In the genomic region with DNA sequence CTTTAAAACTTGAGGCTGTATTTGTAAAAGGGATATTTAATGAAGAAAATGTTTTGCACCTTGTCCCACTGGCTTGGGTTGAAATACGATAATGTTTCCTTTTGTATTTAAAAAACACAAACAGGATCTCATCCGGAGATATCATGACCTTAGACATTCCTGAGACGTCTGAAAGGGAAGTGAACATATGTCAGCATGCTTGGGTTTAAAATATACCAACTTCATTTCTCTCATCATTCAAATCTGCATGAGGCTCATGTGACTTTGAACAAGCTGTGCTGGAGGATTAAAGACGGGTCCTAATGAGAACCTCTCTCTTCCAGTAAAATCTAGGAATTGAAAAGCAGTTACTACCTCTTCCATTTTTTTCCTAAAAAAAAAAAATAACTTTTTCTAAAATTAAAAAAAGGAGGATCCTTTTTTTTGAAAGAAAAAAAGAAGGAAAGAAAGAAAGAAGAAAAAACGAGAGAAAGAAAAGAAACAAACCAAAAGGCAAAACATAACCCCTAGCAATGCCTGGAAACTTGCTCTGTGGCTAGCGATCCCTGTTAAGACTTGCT, we compare ENCODE assay signal across 12 cellular contexts.
A peak's percentile ranks its signal among the peaks of the same experiment; 100 is the strongest.
DNase-seq lines count a peak whose midpoint lies in the region; ATAC-seq and TF ChIP-seq lines count a peak whose summit lies in the region.
"Had no signal": no experiment of that assay in that cellular context is flagged by ENCODE, and none has a peak within 500 bp of the region (broad histone marks: within the 10 kb centered on the region; RNA-seq: fewer than 3 reads in every experiment).

No MANE protein-coding gene starts in this region.

- H3K27ac ChIP-seq in heart right ventricle (peak overlapping the region; percentile 57 to 90 (median 86)), esophagus squamous epithelium (peak overlapping the region; percentile 54 to 84 (median 80)), aorta (ENCODE audit: low read depth in 1 of 2, low read length in 2 of 2) (peak overlapping the region; percentile 80 to 92)
- H3K27ac ChIP-seq: SJSA1 had no signal

- 6% methylated on average over 6 of the region's 6 CpGs for WGBS in heart right ventricle, 2 donors
- WGBS in esophagus squamous epithelium, 2 donors: 15 to 17% methylated on average over 6 of the region's 6 CpGs
- WGBS in aorta, 2 donors: 8 to 9% methylated on average over 6 of the region's 6 CpGs

- ATAC-seq in heart right ventricle: no peak
- no peak for ATAC-seq in left ventricle myocardium superior
- ATAC-seq in aorta (ENCODE audit: low FRiP score): no peak
- no peak for ATAC-seq in GM21528 (IDR thresholded peaks at IDR 0.05; ENCODE audit: low FRiP score, unreplicated experiment)
- no peak for ATAC-seq in HG02852 (IDR thresholded peaks at IDR 0.05; ENCODE audit: unreplicated experiment)
- ATAC-seq: activated CD4-positive, CD25-positive, alpha-beta regulatory T cell treated with anti-CD3 and anti-CD28 coated beads, Interleukin-2, amount 50 U/mL, for 24 hours; naive thymus-derived CD8-positive, alpha-beta T cell had no signal

- H3K27me3 Mint-ChIP-seq in osteocyte (ENCODE audit: unreplicated experiment): no peaks in the 10 kb centered on the region
- H3K27me3 Mint-ChIP-seq in Calu3 (ENCODE audit: unreplicated experiment): no peaks in the 10 kb centered on the region
- H3K27me3 Mint-ChIP-seq: naive thymus-derived CD8-positive, alpha-beta T cell had no signal

- no peaks in the 10 kb centered on the region for H3K27me3 ChIP-seq in heart right ventricle
- no peaks in the 10 kb centered on the region for H3K27me3 ChIP-seq in esophagus squamous epithelium
- no peaks in the 10 kb centered on the region for H3K27me3 ChIP-seq in aorta (ENCODE audit: control insufficient read depth in 1 of 2, insufficient read depth in 2 of 2, low read length in 1 of 2)
- H3K27me3 ChIP-seq: SJSA1 had no signal

- H3K4me1 ChIP-seq in heart right ventricle (peaks cover 13 to 78% (median 61%) of the 10 kb centered on the region in 9 donors), esophagus squamous epithelium (peaks cover 20 to 74% (median 37%) of the 10 kb centered on the region in 3 donors), aorta (ENCODE audit: control insufficient read depth in 1 of 2, insufficient read depth in 2 of 2, low read length in 2 of 2) (peaks cover 2 to 3% of the 10 kb centered on the region in 2 donors)

- no peaks in the 10 kb centered on the region for H3K9me3 ChIP-seq in heart right ventricle
- no peaks in the 10 kb centered on the region for H3K9me3 ChIP-seq in esophagus squamous epithelium
- no peaks in the 10 kb centered on the region for H3K9me3 ChIP-seq in aorta (ENCODE audit: control insufficient read depth, low read length)
- H3K9me3 ChIP-seq: SJSA1 had no signal

- H3K36me3 Mint-ChIP-seq in osteocyte (ENCODE audit: unreplicated experiment) (no peaks in the 10 kb centered on the region), Calu3 (ENCODE audit: insufficient read depth, unreplicated experiment) (no peaks in the 10 kb centered on the region)

- intact Hi-C loops in heart right ventricle (cut with DNase I): loop anchor here in 6 of 10 donors (5.0 to 10.0 kb wide), 8 partner anchors 62 to 108 kb away; a partner anchor contains a TSS
- intact Hi-C loops in left ventricle myocardium superior (cut with micrococcal nuclease): loop anchor here (5.0 kb wide), 1 partner anchor 79 kb away; no protein-coding TSS in a partner anchor
- intact Hi-C loops in esophagus squamous epithelium (cut with DNase I): no loop called here
- intact Hi-C loops in aorta (cut with DNase I): no loop called here
- intact Hi-C loops in Calu3 (cut with micrococcal nuclease; ENCODE audit: unreplicated experiment): no loop called here

- peak overlapping the region; percentile 94 for H3K27ac Mint-ChIP-seq in osteocyte (ENCODE audit: unreplicated experiment)
- H3K27ac Mint-ChIP-seq in Calu3 (ENCODE audit: unreplicated experiment): no peak overlapping the region

- no peak for TF ChIP-seq CTCF in heart right ventricle (IDR thresholded peaks at IDR 0.05)
- TF ChIP-seq CTCF in esophagus squamous epithelium (IDR thresholded peaks at IDR 0.05): no peak
- TF ChIP-seq CTCF in osteocyte (IDR thresholded peaks at IDR 0.05): no peak
- no peak for TF ChIP-seq CTCF in Calu3 (IDR thresholded peaks at IDR 0.05; ENCODE audit: unreplicated experiment)

- no peaks in the 10 kb centered on the region for H3K36me3 ChIP-seq in heart right ventricle
- H3K36me3 ChIP-seq in esophagus squamous epithelium: no peaks in the 10 kb centered on the region
- H3K36me3 ChIP-seq in aorta (ENCODE audit: control insufficient read depth in 1 of 2, insufficient read depth in 2 of 2, low read length in 1 of 2): no peaks in the 10 kb centered on the region
- H3K36me3 ChIP-seq: SJSA1 had no signal

- BruUV-seq in Calu3 (replicated peaks; lab: Mats Ljungman, UMichigan): no TSS peak

- H3K4me1 Mint-ChIP-seq in osteocyte (ENCODE audit: unreplicated experiment) (peaks cover 66% of the 10 kb centered on the region), Calu3 (ENCODE audit: low read depth, unreplicated experiment) (no peaks in the 10 kb centered on the region)

- H3K9me3 Mint-ChIP-seq in osteocyte (ENCODE audit: unreplicated experiment) (no peaks in the 10 kb centered on the region), Calu3 (ENCODE audit: low read depth, unreplicated experiment) (no peaks in the 10 kb centered on the region)
- H3K9me3 Mint-ChIP-seq: naive thymus-derived CD8-positive, alpha-beta T cell had no signal

- peak overlapping the region in 4 of 10 donors; percentile 18 to 23 (median 21) for H3K4me3 ChIP-seq in heart right ventricle
- H3K4me3 ChIP-seq in esophagus squamous epithelium: no peak overlapping the region
- no peak overlapping the region for H3K4me3 ChIP-seq in aorta (ENCODE audit: low read length in 2 of 2)
- H3K4me3 ChIP-seq: SJSA1 had no signal

- DNase-seq in heart right ventricle (no peak), left ventricle myocardium superior (no peak), esophagus squamous epithelium (lab: John Stamatoyannopoulos, UW) (no peak), osteocyte (ENCODE audit: extremely low spot score, unreplicated experiment) (no peak), aorta (no peak), Calu3 (no peak)
- DNase-seq: activated effector memory CD4-positive, alpha-beta T cell treated with anti-CD3 and anti-CD28 coated beads, Interleukin-2, amount 50 U/mL, for 16 hours; naive thymus-derived CD8-positive, alpha-beta T cell had no signal

- H3K4me3 Mint-ChIP-seq in osteocyte (ENCODE audit: unreplicated experiment) (peak overlapping the region; percentile 50), Calu3 (ENCODE audit: low read depth, unreplicated experiment) (no peak overlapping the region)
- H3K4me3 Mint-ChIP-seq: naive thymus-derived CD8-positive, alpha-beta T cell had no signal

- TF ChIP-seq POLR2A in esophagus squamous epithelium (IDR thresholded peaks at IDR 0.05): no peak

- CTCF ChIA-PET in Calu3 (lab: Charles Lee): no interaction called here

Comparison
In these comparisons a context has a peak if more than half of its experiments do, and no peak if none do; other contexts are left out.
1. intact Hi-C loops: an anchor here in heart right ventricle (5.0 to 10.0 kb wide) and left ventricle myocardium superior (5.0 kb wide); none called in esophagus squamous epithelium, aorta and Calu3.